In genomic region chr17:63434951-63435571, GRCh38 we compare ENCODE assay signal across 1 cellular context.
TF ChIP-seq lines count a peak whose summit lies in the region.

No MANE protein-coding gene starts in this region.

TF ChIP-seq in IMR-90, 13 proteins besides CTCF, POLR2A, EP300 and RAD21 (continued from another document):
- TF ChIP-seq, protein P1, sequence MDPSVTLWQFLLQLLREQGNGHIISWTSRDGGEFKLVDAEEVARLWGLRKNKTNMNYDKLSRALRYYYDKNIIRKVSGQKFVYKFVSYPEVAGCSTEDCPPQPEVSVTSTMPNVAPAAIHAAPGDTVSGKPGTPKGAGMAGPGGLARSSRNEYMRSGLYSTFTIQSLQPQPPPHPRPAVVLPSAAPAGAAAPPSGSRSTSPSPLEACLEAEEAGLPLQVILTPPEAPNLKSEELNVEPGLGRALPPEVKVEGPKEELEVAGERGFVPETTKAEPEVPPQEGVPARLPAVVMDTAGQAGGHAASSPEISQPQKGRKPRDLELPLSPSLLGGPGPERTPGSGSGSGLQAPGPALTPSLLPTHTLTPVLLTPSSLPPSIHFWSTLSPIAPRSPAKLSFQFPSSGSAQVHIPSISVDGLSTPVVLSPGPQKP (IDR thresholded peaks at IDR 0.05; ENCODE audit: borderline replicate concordance, low read depth, low read length): no peak
- TF ChIP-seq MAZ (IDR thresholded peaks at IDR 0.05; ENCODE audit: borderline replicate concordance, low read depth, low read length) (no peak), MXI1 (IDR thresholded peaks at IDR 0.05; ENCODE audit: borderline replicate concordance, low read depth, low read length) (no peak), USF2 (IDR thresholded peaks at IDR 0.05; ENCODE audit: low read depth, low read length) (no peak), NFE2L2 (IDR thresholded peaks at IDR 0.05; ENCODE audit: low read depth, low read length) (peak; percentile 69; the same call in 1 of the 2 replicates), RCOR1 (IDR thresholded peaks at IDR 0.05; ENCODE audit: insufficient replicate concordance, low read length) (no peak), MAFK (IDR thresholded peaks at IDR 0.05; ENCODE audit: low read depth, low read length) (peak; percentile 98), BHLHE40 (IDR thresholded peaks at IDR 0.05; ENCODE audit: low read depth, low read length) (no peak)
